ENCODE assay signal across 9 cellular contexts in genomic region chr7:134547738-134548054, GRCh38. TPM values are rescaled to one million over a fixed set of nuclear protein-coding genes. Genes with fewer than 3 reads are reported as not detected.
DNase-seq lines count a peak whose midpoint lies in the region; ATAC-seq and TF ChIP-seq lines count a peak whose summit lies in the region.
"Had no signal": no experiment of that assay in that cellular context is flagged by ENCODE, and none has a peak within 500 bp of the region (broad histone marks: within the 10 kb centered on the region; RNA-seq: fewer than 3 reads in every experiment).

No MANE protein-coding gene starts in this region.

- TF ChIP-seq CTCF in A673 (conservative IDR thresholded peaks at IDR 0.05; ENCODE audit: low read depth, low read length) = no peak; the same call in 1 of the 2 replicates

- H3K27me3 Mint-ChIP-seq in activated naive CD8-positive, alpha-beta T cell treated with anti-CD3 and anti-CD28 coated beads, Interleukin-2, amount 50 U/mL, for 24 hours = peaks cover 21% of the 10 kb centered on the region

- intact Hi-C loops in A673 (cut with micrococcal nuclease; ENCODE audit: unreplicated experiment) = loop anchor here (10.0 kb wide), 1 partner anchor 113 kb away; no protein-coding TSS in a partner anchor

- H3K27me3 ChIP-seq in A673 (replicated peaks; ENCODE audit: insufficient read depth, low read depth, low read length, poor library complexity) (peaks cover 8% of the 10 kb centered on the region), iPS DF 6.9 (ENCODE audit: control insufficient read depth, insufficient read depth, low read length) (no peaks in the 10 kb centered on the region)

- H3K4me3 ChIP-seq in A673 (ENCODE audit: low read depth, low read length, poor library complexity, severe bottlenecking) = peak overlapping the region; percentile 31
- no peak overlapping the region; the same call in 1 of the 2 replicates for H3K4me3 ChIP-seq in iPS DF 6.9 (ENCODE audit: low read length)

- DNase-seq in A673 (ENCODE audit: low spot score) (peak; percentile 81), iPS DF 6.9 (ENCODE audit: low read depth, low spot score) (peak; percentile 60), SHP77 treated with DMSO at 0.1 percent for 48 hours (lab: John Stamatoyannopoulos, UW) (no peak), LoVo (ENCODE audit: low spot score) (no peak)
- DNase-seq in activated naive CD8-positive, alpha-beta T cell treated with anti-CD3 and anti-CD28 coated beads, Interleukin-2, amount 50 U/mL, for 24 hours = no peak
- no peak for DNase-seq in stimulated activated effector memory CD8-positive, alpha-beta T cell treated with anti-CD3 and anti-CD28 coated beads, Interleukin-12 subunit alpha, Interleukin-12 subunit beta, amount 100 ng/mL, for 72 hours (ENCODE audit: low spot score in 2 of 2)

- H3K4me1 ChIP-seq in A673 (ENCODE audit: insufficient read depth, low read length, poor library complexity, severe bottlenecking) = peaks cover 14% of the 10 kb centered on the region
- peaks cover 4% of the 10 kb centered on the region; the same call in 1 of the 2 replicates for H3K4me1 ChIP-seq in iPS DF 6.9 (ENCODE audit: control insufficient read depth, insufficient read depth, low read length)

- H3K4me3 Mint-ChIP-seq in activated naive CD8-positive, alpha-beta T cell treated with anti-CD3 and anti-CD28 coated beads, Interleukin-2, amount 50 U/mL, for 24 hours = no peak overlapping the region
- no peak overlapping the region for H3K4me3 Mint-ChIP-seq in stimulated activated effector memory CD8-positive, alpha-beta T cell treated with anti-CD3 and anti-CD28 coated beads, Interleukin-12 subunit alpha, Interleukin-12 subunit beta, amount 100 ng/mL, for 72 hours

- no peak overlapping the region for H3K27ac ChIP-seq in A673 (ENCODE audit: low read depth, low read length, poor library complexity, severe bottlenecking)
- no peak overlapping the region for H3K27ac ChIP-seq in iPS DF 6.9 (ENCODE audit: low read length)

- H3K4me1 Mint-ChIP-seq in activated naive CD8-positive, alpha-beta T cell treated with anti-CD3 and anti-CD28 coated beads, Interleukin-2, amount 50 U/mL, for 24 hours = peaks cover 8% of the 10 kb centered on the region
- peaks cover 8% of the 10 kb centered on the region for H3K4me1 Mint-ChIP-seq in stimulated activated effector memory CD8-positive, alpha-beta T cell treated with anti-CD3 and anti-CD28 coated beads, Interleukin-12 subunit alpha, Interleukin-12 subunit beta, amount 100 ng/mL, for 72 hours

- POLR2A ChIA-PET in A673 (lab: Charles Lee; ENCODE audit: low non-redundant PET) = no interaction called here

- ATAC-seq in GM19035 (IDR thresholded peaks at IDR 0.05; ENCODE audit: unreplicated experiment) = peak; percentile 69
- peak; percentile 68 for ATAC-seq in HG03097 (IDR thresholded peaks at IDR 0.05; ENCODE audit: low FRiP score, unreplicated experiment)
- ATAC-seq in activated naive CD8-positive, alpha-beta T cell treated with anti-CD3 and anti-CD28 coated beads, Interleukin-2, amount 50 U/mL, for 24 hours = peak; percentile 45
- peak; percentile 39 for ATAC-seq in stimulated activated effector memory CD8-positive, alpha-beta T cell treated with anti-CD3 and anti-CD28 coated beads, Interleukin-12 subunit alpha, Interleukin-12 subunit beta, amount 100 ng/mL, for 72 hours

- no peaks in the 10 kb centered on the region for H3K9me3 ChIP-seq in A673 (ENCODE audit: low read depth, low read length, poor library complexity, severe bottlenecking)
- no peaks in the 10 kb centered on the region for H3K9me3 ChIP-seq in iPS DF 6.9 (ENCODE audit: control insufficient read depth, insufficient read depth, low read length)

- CTCF ChIA-PET in A673 (lab: Charles Lee) = interaction anchor here (0.7 to 1.3 kb wide), 4 partner anchors 13 to 115 kb away, joined by 3 to 12 read pairs (median 4); no protein-coding TSS in a partner anchor

- BruUV-seq in A673 (replicated peaks; lab: Mats Ljungman, UMichigan) = no TSS peak

- WGBS in iPS DF 6.9 (ENCODE audit: insufficient coverage, insufficient read length) = no CpG with 5 or more reads among the region's 10 CpGs

- no peak overlapping the region for H3K27ac Mint-ChIP-seq in activated naive CD8-positive, alpha-beta T cell treated with anti-CD3 and anti-CD28 coated beads, Interleukin-2, amount 50 U/mL, for 24 hours
- H3K27ac Mint-ChIP-seq in stimulated activated effector memory CD8-positive, alpha-beta T cell treated with anti-CD3 and anti-CD28 coated beads, Interleukin-12 subunit alpha, Interleukin-12 subunit beta, amount 100 ng/mL, for 72 hours = no peak overlapping the region

- H3K9me3 Mint-ChIP-seq in activated naive CD8-positive, alpha-beta T cell treated with anti-CD3 and anti-CD28 coated beads, Interleukin-2, amount 50 U/mL, for 24 hours = no peaks in the 10 kb centered on the region
- no peaks in the 10 kb centered on the region for H3K9me3 Mint-ChIP-seq in stimulated activated effector memory CD8-positive, alpha-beta T cell treated with anti-CD3 and anti-CD28 coated beads, Interleukin-12 subunit alpha, Interleukin-12 subunit beta, amount 100 ng/mL, for 72 hours

- H3K36me3 Mint-ChIP-seq in activated naive CD8-positive, alpha-beta T cell treated with anti-CD3 and anti-CD28 coated beads, Interleukin-2, amount 50 U/mL, for 24 hours (ENCODE audit: low read depth) = no peaks in the 10 kb centered on the region
- no peaks in the 10 kb centered on the region for H3K36me3 Mint-ChIP-seq in stimulated activated effector memory CD8-positive, alpha-beta T cell treated with anti-CD3 and anti-CD28 coated beads, Interleukin-12 subunit alpha, Interleukin-12 subunit beta, amount 100 ng/mL, for 72 hours

- H3K36me3 ChIP-seq in A673 (ENCODE audit: insufficient read depth, low read length, poor library complexity, severe bottlenecking) = no peaks in the 10 kb centered on the region
- no peaks in the 10 kb centered on the region for H3K36me3 ChIP-seq in iPS DF 6.9 (ENCODE audit: control insufficient read depth, insufficient read depth, low read length)

RNA-seq across cellular contexts. Expression of gene AKR1B15, which starts 1.2 kb away (rescaled TPM):
- total RNA-seq in A673 (2021) = not detected in 2 replicates
- total RNA-seq: glomerular endothelial cell had no signal

RNA-seq across cellular contexts. Expression of gene AKR1B10, which starts 20.3 kb away (rescaled TPM):
- 0.52 TPM in 1 of 2 replicates, not detected in the other for total RNA-seq in A673 (2021)
- total RNA-seq: glomerular endothelial cell had no signal

Comparison
In these comparisons a context has a peak if more than half of its experiments do, and no peak if none do; other contexts are left out.
1. DNase-seq: peak in A673 (single experiment) and iPS DF 6.9 (single experiment); none in activated naive CD8-positive, alpha-beta T cell treated with anti-CD3 and anti-CD28 coated beads, Interleukin-2, amount 50 U/mL, for 24 hours (single experiment), stimulated activated effector memory CD8-positive, alpha-beta T cell treated with anti-CD3 and anti-CD28 coated beads, Interleukin-12 subunit alpha, Interleukin-12 subunit beta, amount 100 ng/mL, for 72 hours (0 of 2), SHP77 treated with DMSO at 0.1 percent for 48 hours (single experiment) and LoVo (single experiment).
2. Peak in every context shown above with its lines, with median percentiles within 50 percentile points of each other: ATAC-seq.